Comparison of ENCODE assay signal across 23 cellular contexts in the genomic region with DNA sequence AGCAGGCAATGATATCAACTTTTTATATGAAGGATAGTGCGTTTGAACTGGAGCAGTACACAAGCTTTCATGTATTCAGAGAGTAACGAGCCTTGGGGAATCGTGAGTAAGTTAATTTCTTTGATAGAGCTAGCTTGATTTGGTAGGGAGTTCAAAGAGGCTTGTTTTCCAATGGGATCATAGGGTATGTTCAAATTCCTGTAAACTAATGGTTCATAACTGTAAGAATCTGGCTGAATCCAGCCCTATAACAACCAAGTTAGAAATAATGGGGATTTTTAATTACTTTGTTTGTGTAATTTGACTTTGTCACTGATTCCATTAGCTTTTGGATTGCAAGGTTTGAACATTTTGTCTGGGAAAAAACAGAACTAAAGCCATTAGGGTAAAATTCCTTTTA.
A peak's percentile ranks its signal among the peaks of the same experiment; 100 is the strongest.
DNase-seq lines count a peak whose midpoint lies in the region; ATAC-seq, FAIRE-seq and TF ChIP-seq lines count a peak whose summit lies in the region.
"Had no signal": no experiment of that assay in that cellular context is flagged by ENCODE, and none has a peak within 500 bp of the region (broad histone marks: within the 10 kb centered on the region; RNA-seq: fewer than 3 reads in every experiment).

No MANE protein-coding gene starts in this region.

- H3K9me3 ChIP-seq in HUES6 (ENCODE audit: control insufficient read depth, insufficient read depth, low read depth, low read length) = no peaks in the 10 kb centered on the region
- H3K9me3 ChIP-seq in keratinocyte (ENCODE audit: control insufficient read depth, low read depth, low read length) = no peaks in the 10 kb centered on the region
- H3K9me3 ChIP-seq: BE2C had no signal

- DNase-seq in activated T-cell treated with anti-CD3 and anti-CD28 coated beads, Interleukin-2, amount 50 U/mL, for 72 hours = no peak
- DNase-seq in activated T-cell treated with anti-CD3 and anti-CD28 coated beads for 4 hours (no peak), keratinocyte (ENCODE audit: low read depth, low spot score) (no peak), nephron progenitor cell (no peak), GM13977 (ENCODE audit: low spot score) (no peak)
- no peak for DNase-seq in stimulated activated CD4-positive, alpha-beta T cell treated with anti-CD3 and anti-CD28 coated beads, Interleukin-1b, Interleukin-23, amount 100 ng/mL, for 48 hours
- DNase-seq: BE2C; Calu3; CD4-positive, alpha-beta memory T cell; DMS53; EL; HFFc6; MV-4-11; NCI-H1694 treated with DMSO at 0.1 percent for 48 hours; NCI-H510A; NCI-H748 treated with DMSO at 0.1 percent for 48 hours; NK-92 treated with Interleukin-12 subunit alpha and Interleukin-12 subunit beta, amount 100 ng/mL, for 24 hours had no signal

- peaks cover 2 to 3% of the 10 kb centered on the region in 2 donors for H3K36me3 Mint-ChIP-seq in activated T-cell treated with anti-CD3 and anti-CD28 coated beads, Interleukin-2, amount 50 U/mL, for 72 hours (ENCODE audit: insufficient read depth in 2 of 2)
- peaks cover 41% of the 10 kb centered on the region for H3K36me3 Mint-ChIP-seq in nephron progenitor cell (ENCODE audit: low read depth)

- H3K9ac ChIP-seq in HUES6 (ENCODE audit: low read length) (no peak overlapping the region), keratinocyte (ENCODE audit: control insufficient read depth, extremely low read depth, insufficient read depth, low read length) (no peak overlapping the region)

- H3K36me3 ChIP-seq in HUES6 (ENCODE audit: control insufficient read depth, insufficient read depth, low read length) (peaks cover 10% of the 10 kb centered on the region), keratinocyte (ENCODE audit: control insufficient read depth in 2 of 2, extremely low read depth in 1 of 2, insufficient read depth in 2 of 2, low read length in 2 of 2) (peaks cover 0 to 2% of the 10 kb centered on the region in 2 experiments)

- no peaks in the 10 kb centered on the region for H3K9me3 Mint-ChIP-seq in activated T-cell treated with anti-CD3 and anti-CD28 coated beads, Interleukin-2, amount 50 U/mL, for 72 hours
- H3K9me3 Mint-ChIP-seq in nephron progenitor cell = no peaks in the 10 kb centered on the region
- H3K9me3 Mint-ChIP-seq: CD4-positive, alpha-beta memory T cell; HFFc6 had no signal

- no peaks in the 10 kb centered on the region for H4K20me1 ChIP-seq in keratinocyte (ENCODE audit: control insufficient read depth, extremely low read depth, insufficient read depth, low read length)

- no peaks in the 10 kb centered on the region for H3K27me3 ChIP-seq in HUES6 (ENCODE audit: control insufficient read depth, insufficient read depth, low read length)
- H3K27me3 ChIP-seq in keratinocyte (ENCODE audit: control insufficient read depth, extremely low read depth, insufficient read depth, low read length) = no peaks in the 10 kb centered on the region
- H3K27me3 ChIP-seq: BE2C had no signal

- peak overlapping the region; percentile 42 for H3K27ac Mint-ChIP-seq in activated T-cell treated with anti-CD3 and anti-CD28 coated beads, Interleukin-2, amount 50 U/mL, for 72 hours
- peak overlapping the region; percentile 24 for H3K27ac Mint-ChIP-seq in nephron progenitor cell
- H3K27ac Mint-ChIP-seq: HFFc6 had no signal

- no peak for FAIRE-seq in keratinocyte (lab: Jason Lieb, UNC)
- FAIRE-seq: GM12878, K562, RCC 7860 had no signal

- no peak overlapping the region for H2AFZ ChIP-seq in keratinocyte (ENCODE audit: control insufficient read depth, low read length)

- H3K4me1 Mint-ChIP-seq in activated T-cell treated with anti-CD3 and anti-CD28 coated beads, Interleukin-2, amount 50 U/mL, for 72 hours (ENCODE audit: low read depth) = peaks cover 40% of the 10 kb centered on the region
- no peaks in the 10 kb centered on the region for H3K4me1 Mint-ChIP-seq in nephron progenitor cell

- H3K27ac ChIP-seq in HUES6 (ENCODE audit: low read depth, low read length) (peak overlapping the region; percentile 57; the same call in 1 of the 2 replicates), keratinocyte (ENCODE audit: control insufficient read depth, insufficient read depth, low read length) (peak overlapping the region; percentile 10)

- H3K9me1 ChIP-seq in keratinocyte (ENCODE audit: control insufficient read depth, extremely low read depth, insufficient read depth, low read length) = no peaks in the 10 kb centered on the region

- H3K27me3 Mint-ChIP-seq in activated T-cell treated with anti-CD3 and anti-CD28 coated beads, Interleukin-2, amount 50 U/mL, for 72 hours (ENCODE audit: low read depth) = no peaks in the 10 kb centered on the region
- H3K27me3 Mint-ChIP-seq in nephron progenitor cell (ENCODE audit: low read depth, poor library complexity) = no peaks in the 10 kb centered on the region
- H3K27me3 Mint-ChIP-seq: CD4-positive, alpha-beta memory T cell had no signal

- H3K4me2 ChIP-seq in keratinocyte (ENCODE audit: control insufficient read depth, extremely low read depth, insufficient read depth, low read depth, low read length) = no peak overlapping the region

- H3K4me1 ChIP-seq in HUES6 (ENCODE audit: control insufficient read depth, insufficient read depth, low read length) (no peaks in the 10 kb centered on the region), keratinocyte (ENCODE audit: control insufficient read depth, extremely low read depth, insufficient read depth, low read length) (peaks cover 36% of the 10 kb centered on the region)
- H3K4me1 ChIP-seq: BE2C had no signal

- no peak overlapping the region for H3K4me3 ChIP-seq in HUES6 (ENCODE audit: low read depth, low read length)
- no peak overlapping the region for H3K4me3 ChIP-seq in keratinocyte (ENCODE audit: control insufficient read depth in 2 of 3, extremely low read depth in 1 of 3, insufficient read depth in 2 of 3, low read depth in 1 of 3, low read length in 3 of 3)
- H3K4me3 ChIP-seq: GM12878, K562 had no signal

- no peak overlapping the region for H3K4me3 Mint-ChIP-seq in activated T-cell treated with anti-CD3 and anti-CD28 coated beads, Interleukin-2, amount 50 U/mL, for 72 hours
- H3K4me3 Mint-ChIP-seq in nephron progenitor cell = no peak overlapping the region
- H3K4me3 Mint-ChIP-seq: CD4-positive, alpha-beta memory T cell; HFFc6 had no signal

- no peak for ATAC-seq in activated T-cell treated with anti-CD3 and anti-CD28 coated beads, Interleukin-2, amount 50 U/mL, for 72 hours (replicated peaks in 1 of 2)
- ATAC-seq in GM21528 (IDR thresholded peaks at IDR 0.05; ENCODE audit: low FRiP score, unreplicated experiment) = no peak
- ATAC-seq: GM12878, K562, Right ventricle myocardium inferior had no signal

- TF ChIP-seq CTCF in keratinocyte (optimal IDR thresholded peaks at IDR 0.05 in 1 of 3, IDR thresholded peaks at IDR 0.05 in 1 of 3, conservative IDR thresholded peaks at IDR 0.05 in 1 of 3; ENCODE audit: extremely low read depth in 1 of 3, insufficient read depth in 2 of 3, low read length in 3 of 3) (no peak), nephron progenitor cell (IDR thresholded peaks at IDR 0.05) (no peak), GM13977 (IDR thresholded peaks at IDR 0.05; ENCODE audit: extremely low read depth, insufficient read depth, missing control alignments) (no peak)

- in situ Hi-C loops in GM13977 (cut with MboI; ENCODE audit: low pct_unique_long_range_greater_than_20kb, low sequenced_read_pairs, unreplicated experiment) = no loop called here

- dilution Hi-C loops in keratinocyte (cut with MboI; ENCODE audit: extremely low pct_ligation_motif_present, low sequenced_read_pairs) = no loop called here

- peaks cover 33% of the 10 kb centered on the region for H3K79me2 ChIP-seq in keratinocyte (ENCODE audit: control insufficient read depth, insufficient read depth, low read length)
